In the genomic region with DNA sequence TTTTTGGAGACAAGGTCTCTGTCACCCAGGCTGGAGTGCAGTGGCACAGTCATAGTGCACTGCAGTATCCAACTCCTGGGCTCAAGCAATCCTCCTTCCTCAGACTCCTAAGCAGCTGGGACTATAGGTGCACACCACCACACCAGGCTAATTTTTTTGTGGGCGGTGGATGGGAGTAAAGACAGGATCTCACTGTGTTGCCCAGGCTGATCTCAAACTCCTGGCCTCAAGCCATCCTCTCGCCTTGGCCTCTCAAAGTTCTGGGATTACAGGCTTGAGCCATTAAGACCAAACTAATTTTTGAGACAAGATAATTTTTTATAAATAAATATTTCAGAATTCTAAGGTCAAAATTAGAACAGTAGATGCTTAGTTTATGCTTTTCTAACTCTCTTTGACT, we compare ENCODE assay signal across 22 cellular contexts.
DNase-seq lines count a peak whose midpoint lies in the region; ATAC-seq and TF ChIP-seq lines count a peak whose summit lies in the region.
"Had no signal": no experiment of that assay in that cellular context is flagged by ENCODE, and none has a peak within 500 bp of the region (broad histone marks: within the 10 kb centered on the region; RNA-seq: fewer than 3 reads in every experiment).

No MANE protein-coding gene starts in this region.

- no peak overlapping the region for H3K23ac ChIP-seq in trophoblast cell (ENCODE audit: low read length)

- H3K18ac ChIP-seq in trophoblast cell (ENCODE audit: low read length): peak overlapping the region; percentile 41

- H2AFZ ChIP-seq in mammary epithelial cell (ENCODE audit: low read depth, low read length): no peak overlapping the region
- H2AFZ ChIP-seq in trophoblast cell (ENCODE audit: insufficient read depth, low read length, poor library complexity): no peak overlapping the region

- H2BK120ac ChIP-seq in trophoblast cell (ENCODE audit: insufficient read depth, low read length, poor library complexity): peak overlapping the region; percentile 41

- H3K79me2 ChIP-seq in mammary epithelial cell (ENCODE audit: insufficient read depth, low read length) (peaks cover 5% of the 10 kb centered on the region), trophoblast cell (ENCODE audit: control insufficient read depth, insufficient read depth, low read length, poor library complexity) (no peaks in the 10 kb centered on the region)

- no TSS peak for BruUV-seq in mammary epithelial cell (replicated peaks; lab: Mats Ljungman, UMichigan)

- H2AK5ac ChIP-seq in trophoblast cell (ENCODE audit: low read length): peak overlapping the region; percentile 12

- H3K36me3 ChIP-seq in HUES48 (ENCODE audit: control insufficient read depth, insufficient read depth, low read length) (no peaks in the 10 kb centered on the region), mammary epithelial cell (ENCODE audit: insufficient read depth, low read length) (peaks cover 36% of the 10 kb centered on the region), trophoblast cell (ENCODE audit: control insufficient read depth in 1 of 2, insufficient read depth in 2 of 2, low read length in 2 of 2) (peaks cover 0 to 7% of the 10 kb centered on the region in 2 experiments)
- H3K36me3 ChIP-seq: HAP-1, prostate gland, thoracic aorta had no signal

- H4K12ac ChIP-seq in trophoblast cell (ENCODE audit: low read depth, low read length): no peak overlapping the region

- H4K8ac ChIP-seq in trophoblast cell (ENCODE audit: low read depth, low read length): peak overlapping the region; percentile 61

- DNase-seq in mammary epithelial cell (no peak), trophoblast cell (no peak), NCI-H2029 treated with DMSO at 0.1 percent for 48 hours (lab: John Stamatoyannopoulos, UW) (no peak), T1000 (lab: John Stamatoyannopoulos, UW) (no peak), DMS53 treated with DMSO at 0.1 percent for 48 hours (lab: John Stamatoyannopoulos, UW; ENCODE audit: unreplicated experiment) (no peak)
- DNase-seq: activated T-cell treated with anti-CD3 and anti-CD28 coated beads for 4 hours; AML-193; anterior cingulate cortex; CD8-positive, alpha-beta memory T cell; GF-D8; heart left ventricle; left cardiac atrium; NCI-H1092 treated with DMSO at 0.1 percent for 48 hours; NCI-H2227 treated with DMSO at 0.1 percent for 48 hours; stimulated activated naive CD8-positive, alpha-beta T cell treated with anti-CD3 and anti-CD28 coated beads, Interleukin-15, Interleukin-2, amounts not matched to agents 100 U/mL and 50 U/mL, for 24 hours had no signal

- H3K4ac ChIP-seq in trophoblast cell (ENCODE audit: low read depth, low read length): peak overlapping the region; percentile 2

- H3K14ac ChIP-seq in trophoblast cell (ENCODE audit: low read length): peak overlapping the region; percentile 44

- H3K4me3 ChIP-seq in HUES48 (ENCODE audit: low read depth, low read length) (no peak overlapping the region), mammary epithelial cell (replicated peaks in 1 of 3; ENCODE audit: insufficient read depth in 1 of 3, low read depth in 2 of 3, low read length in 3 of 3) (no peak overlapping the region), trophoblast cell (ENCODE audit: low read depth, low read length) (no peak overlapping the region)
- H3K4me3 ChIP-seq: HAP-1, heart left ventricle, prostate gland, thoracic aorta had no signal

- dilution Hi-C loops in mammary epithelial cell (cut with HindIII; ENCODE audit: low sequenced_read_pairs): no loop called here

- peaks cover 11% of the 10 kb centered on the region for H3K79me1 ChIP-seq in trophoblast cell (ENCODE audit: low read length)

- TF ChIP-seq CTCF in C4-2B (conservative IDR thresholded peaks at IDR 0.05) (no peak), mammary epithelial cell (conservative IDR thresholded peaks at IDR 0.05 in 1 of 2, IDR thresholded peaks at IDR 0.05 in 1 of 2; ENCODE audit: extremely low read depth in 1 of 2, insufficient read depth in 1 of 2, low read depth in 1 of 2, low read length in 2 of 2) (no peak)

- no peaks in the 10 kb centered on the region for H3K9me3 ChIP-seq in HUES48 (ENCODE audit: control insufficient read depth, insufficient read depth, low read length)
- no peaks in the 10 kb centered on the region for H3K9me3 ChIP-seq in mammary epithelial cell (replicated peaks; ENCODE audit: insufficient read depth, low read length)
- no peaks in the 10 kb centered on the region for H3K9me3 ChIP-seq in trophoblast cell (ENCODE audit: insufficient read depth, low read depth, low read length)
- H3K9me3 ChIP-seq: HAP-1, heart left ventricle, prostate gland, thoracic aorta had no signal

- H3K27ac ChIP-seq in C4-2B (peak overlapping the region; percentile 58), HUES48 (ENCODE audit: low read depth, low read length) (peak overlapping the region; percentile 70), mammary epithelial cell (ENCODE audit: insufficient read depth, low read depth, low read length) (peak overlapping the region; percentile 76), trophoblast cell (ENCODE audit: low read depth, low read length) (peak overlapping the region; percentile 52)
- H3K27ac ChIP-seq: heart left ventricle, prostate gland, thoracic aorta had no signal

- intact Hi-C loops in mammary epithelial cell (cut with micrococcal nuclease): no loop called here

- in situ Hi-C loops in mammary epithelial cell (cut with MboI; ENCODE audit: low sequenced_read_pairs in 2 of 2): no loop called here

- no peaks in the 10 kb centered on the region for H4K20me1 ChIP-seq in mammary epithelial cell (ENCODE audit: insufficient read depth, low read length)

- H3K4me1 ChIP-seq in HUES48 (ENCODE audit: control insufficient read depth, insufficient read depth, low read length) (peaks cover 27% of the 10 kb centered on the region), mammary epithelial cell (ENCODE audit: insufficient read depth, low read length) (peaks cover 49% of the 10 kb centered on the region), trophoblast cell (ENCODE audit: control insufficient read depth in 1 of 2, insufficient read depth in 2 of 2, low read length in 2 of 2) (peaks cover 19 to 21% of the 10 kb centered on the region in 2 experiments)
- H3K4me1 ChIP-seq: prostate gland had no signal

- peak overlapping the region; percentile 61 for H4K91ac ChIP-seq in trophoblast cell (ENCODE audit: low read depth, low read length)

- H3K4me2 ChIP-seq in mammary epithelial cell (ENCODE audit: insufficient read depth, low read depth, low read length): no peak overlapping the region
- peak overlapping the region; percentile 0 for H3K4me2 ChIP-seq in trophoblast cell (ENCODE audit: low read length)

- CTCF ChIA-PET in mammary epithelial cell (lab: Charles Lee; ENCODE audit: low non-redundant PET): no interaction called here

- peak overlapping the region; percentile 96 for H2BK12ac ChIP-seq in trophoblast cell (ENCODE audit: low read length)

- WGBS in mammary epithelial cell (ENCODE audit: low coverage, missing lambda C conversion rate): 88% methylated on average over 2 of the region's 2 CpGs
- no CpG with 5 or more reads among the region's 2 CpGs for WGBS in trophoblast cell (ENCODE audit: extremely low coverage, insufficient coverage, insufficient read length)

- H3K27me3 ChIP-seq in HUES48 (ENCODE audit: control insufficient read depth, insufficient read depth, low read length): no peaks in the 10 kb centered on the region
- no peaks in the 10 kb centered on the region for H3K27me3 ChIP-seq in mammary epithelial cell (ENCODE audit: insufficient read depth, low read length)
- no peaks in the 10 kb centered on the region for H3K27me3 ChIP-seq in trophoblast cell (ENCODE audit: insufficient read depth, low read length)
- H3K27me3 ChIP-seq: heart left ventricle had no signal

- H3K9ac ChIP-seq in HUES48 (ENCODE audit: low read depth, low read length) (no peak overlapping the region), mammary epithelial cell (ENCODE audit: insufficient read depth, low read length) (peak overlapping the region; percentile 17), trophoblast cell (ENCODE audit: low read length) (no peak overlapping the region)

- peak overlapping the region; percentile 9 for H2BK5ac ChIP-seq in trophoblast cell (ENCODE audit: low read depth, low read length, poor library complexity)

- no peak for ATAC-seq in GM21528 (IDR thresholded peaks at IDR 0.05; ENCODE audit: low FRiP score, unreplicated experiment)
- ATAC-seq: activated naive CD4-positive, alpha-beta T cell treated with anti-CD3 and anti-CD28 coated beads, Interleukin-2, amount 50 U/mL, for 72 hours; stimulated activated naive CD8-positive, alpha-beta T cell treated with anti-CD3 and anti-CD28 coated beads, Interleukin-15, Interleukin-2, amounts not matched to agents 100 U/mL and 50 U/mL, for 24 hours had no signal
